ENCODE assay signal across 8 cellular contexts in genomic region chr3:78645628-78646310, GRCh38.
DNase-seq lines count a peak whose midpoint lies in the region; ATAC-seq and TF ChIP-seq lines count a peak whose summit lies in the region.

No MANE protein-coding gene starts in this region.

- no peak overlapping the region for H3K4me2 ChIP-seq in H9 (ENCODE audit: insufficient read depth, insufficient read length, low read length)

- no peak overlapping the region for H3K27ac Mint-ChIP-seq in H9
- H3K27ac Mint-ChIP-seq in activated CD8-positive, alpha-beta memory T cell treated with anti-CD3 and anti-CD28 coated beads, Interleukin-2, amount 10 ng/mL, durations not matched to agents 7 days and 5 days, result no peak overlapping the region

- H3K27me3 Mint-ChIP-seq in H9 (ENCODE audit: low read depth), result no peaks in the 10 kb centered on the region
- no peaks in the 10 kb centered on the region for H3K27me3 Mint-ChIP-seq in activated CD8-positive, alpha-beta memory T cell treated with anti-CD3 and anti-CD28 coated beads, Interleukin-2, amount 10 ng/mL, durations not matched to agents 7 days and 5 days

- no peak overlapping the region for H3K9ac ChIP-seq in H9 (ENCODE audit: extremely low read depth, insufficient read length, low read length)

- CTCF ChIA-PET in activated CD8-positive, alpha-beta memory T cell treated with anti-CD3 and anti-CD28 coated beads, Interleukin-2, amount 10 ng/mL, durations not matched to agents 7 days and 5 days (lab: Charles Lee), result interaction anchor here (1.0 to 1.4 kb wide), 3 partner anchors 10 to 17 kb away, joined by 3 to 4 read pairs (median 4); no protein-coding TSS in a partner anchor

- H4K91ac ChIP-seq in H9 (ENCODE audit: insufficient read length, low read depth, low read length), result no peak overlapping the region

- TF ChIP-seq EP300 in ovary (IDR thresholded peaks at IDR 0.05), result no peak

- H3K9me3 ChIP-seq in H9 (ENCODE audit: control insufficient read depth, low read depth, low read length), result no peaks in the 10 kb centered on the region
- H3K9me3 ChIP-seq in ovary, result no peaks in the 10 kb centered on the region

- H3K9me3 Mint-ChIP-seq in H9, result no peaks in the 10 kb centered on the region
- peaks cover 2% of the 10 kb centered on the region for H3K9me3 Mint-ChIP-seq in activated CD8-positive, alpha-beta memory T cell treated with anti-CD3 and anti-CD28 coated beads, Interleukin-2, amount 10 ng/mL, durations not matched to agents 7 days and 5 days (ENCODE audit: low read depth)

- no peak overlapping the region for H2BK15ac ChIP-seq in H9 (ENCODE audit: low read depth, low read length)

- H3K27me3 ChIP-seq in H9 (ENCODE audit: insufficient read depth, low read length) (no peaks in the 10 kb centered on the region), ovary (no peaks in the 10 kb centered on the region)

- no peak overlapping the region for H2AFZ ChIP-seq in H9 (ENCODE audit: low read length)

- H3K4me1 Mint-ChIP-seq in H9, result peaks cover 36 to 50% of the 10 kb centered on the region in 2 experiments
- no peaks in the 10 kb centered on the region for H3K4me1 Mint-ChIP-seq in activated CD8-positive, alpha-beta memory T cell treated with anti-CD3 and anti-CD28 coated beads, Interleukin-2, amount 10 ng/mL, durations not matched to agents 7 days and 5 days

- no peak overlapping the region for H3K56ac ChIP-seq in H9 (ENCODE audit: insufficient read length, low read depth, low read length)

- TF ChIP-seq CTCF in H9 (conservative IDR thresholded peaks at IDR 0.05), result peak; percentile 95
- peak; percentile 86 for TF ChIP-seq CTCF in LNCAP (IDR thresholded peaks at IDR 0.05)
- peak; percentile 86 for TF ChIP-seq CTCF in fibroblast of pulmonary artery (IDR thresholded peaks at IDR 0.05; ENCODE audit: low read length, missing control alignments)
- peak; percentile 46 to 67 (median 64) for TF ChIP-seq CTCF in ovary (IDR thresholded peaks at IDR 0.05)

- no peak for ATAC-seq in activated CD8-positive, alpha-beta memory T cell treated with anti-CD3 and anti-CD28 coated beads, Interleukin-2, amount 10 ng/mL, durations not matched to agents 7 days and 5 days

- H3K4ac ChIP-seq in H9 (ENCODE audit: low read depth, low read length), result no peak overlapping the region

- intact Hi-C loops in ovary (cut with DNase I), result no loop called here

- H3K4me3 ChIP-seq in fibroblast of pulmonary artery (replicated peaks; ENCODE audit: low read depth, low read length) (no peak overlapping the region), ovary (no peak overlapping the region)

- no peaks in the 10 kb centered on the region for H3K36me3 ChIP-seq in ovary

- no peaks in the 10 kb centered on the region for H3K79me2 ChIP-seq in H9 (ENCODE audit: insufficient read depth, low read length)

- TF ChIP-seq POLR2A in ovary (IDR thresholded peaks at IDR 0.05), result no peak

- H3K23me2 ChIP-seq in H9 (ENCODE audit: insufficient read length, low read depth, low read length, poor library complexity, severe bottlenecking), result no peaks in the 10 kb centered on the region

- no peak overlapping the region for H4K8ac ChIP-seq in H9 (replicated peaks; ENCODE audit: insufficient read length, low read depth, low read length)

- H2BK12ac ChIP-seq in H9 (ENCODE audit: insufficient read length, low read depth, low read length), result no peak overlapping the region

- H4K5ac ChIP-seq in H9 (ENCODE audit: insufficient read length, low read depth, low read length), result no peak overlapping the region

- no peaks in the 10 kb centered on the region; a peak in 1 of 7 replicates for H3K36me3 Mint-ChIP-seq in H9 (ENCODE audit: insufficient read depth in 1 of 3, low read depth in 3 of 3)
- no peaks in the 10 kb centered on the region for H3K36me3 Mint-ChIP-seq in activated CD8-positive, alpha-beta memory T cell treated with anti-CD3 and anti-CD28 coated beads, Interleukin-2, amount 10 ng/mL, durations not matched to agents 7 days and 5 days

- H3K27ac ChIP-seq in H9 (ENCODE audit: insufficient read length, low read depth, low read length) (no peak overlapping the region), ovary (no peak overlapping the region)

- no peak overlapping the region for H3K23ac ChIP-seq in H9 (ENCODE audit: insufficient read length, low read depth, low read length)

- no peak overlapping the region for H2BK120ac ChIP-seq in H9 (ENCODE audit: low read depth, low read length, poor library complexity, severe bottlenecking)

- H3K4me1 ChIP-seq in H9 (ENCODE audit: insufficient read depth, low read length) (peaks cover 11% of the 10 kb centered on the region; the same call in 1 of the 2 replicates), ovary (ENCODE audit: insufficient read depth) (no peaks in the 10 kb centered on the region)

- WGBS in H9 (ENCODE audit: extremely low coverage, insufficient read length, low lambda C conversion rate), result no CpG with 5 or more reads among the region's 4 CpGs
- WGBS in ovary, 3 donors, result 49 to 54% (median 50%) methylated on average over 4 of the region's 4 CpGs

- H3K4me3 Mint-ChIP-seq in H9, result no peak overlapping the region
- no peak overlapping the region for H3K4me3 Mint-ChIP-seq in activated CD8-positive, alpha-beta memory T cell treated with anti-CD3 and anti-CD28 coated beads, Interleukin-2, amount 10 ng/mL, durations not matched to agents 7 days and 5 days

- no peak overlapping the region for H2AK5ac ChIP-seq in H9 (ENCODE audit: insufficient read length, low read length)

- H2BK20ac ChIP-seq in H9 (ENCODE audit: low read depth, low read length, poor library complexity, severe bottlenecking), result no peak overlapping the region

- H3K18ac ChIP-seq in H9 (ENCODE audit: insufficient read length, low read depth, low read length), result no peak overlapping the region

- no peaks in the 10 kb centered on the region for H4K20me1 ChIP-seq in H9 (ENCODE audit: control insufficient read depth, insufficient read depth, insufficient read length)

- H3K79me1 ChIP-seq in H9 (ENCODE audit: insufficient read depth, low read depth, low read length, poor library complexity, severe bottlenecking), result no peaks in the 10 kb centered on the region

- no peak overlapping the region for H3T11ph ChIP-seq in H9 (ENCODE audit: low read length)

- no peak overlapping the region for H2BK5ac ChIP-seq in H9 (ENCODE audit: insufficient read length, low read length)

- H3K14ac ChIP-seq in H9 (ENCODE audit: insufficient read depth, low read length), result no peak overlapping the region

- DNase-seq in SIG-M5 treated with dmso at 0.1 percent for 504 hours (lab: John Stamatoyannopoulos, UW; ENCODE audit: unreplicated experiment) (peak; percentile 64), SIG-M5 (lab: John Stamatoyannopoulos, UW) (no peak), H9 (no peak), SK-N-DZ (ENCODE audit: low spot score) (peak; percentile 69), fibroblast of pulmonary artery (ENCODE audit: low read depth) (peak; percentile 88), ovary (no peak)
- no peak for DNase-seq in activated CD8-positive, alpha-beta memory T cell treated with anti-CD3 and anti-CD28 coated beads, Interleukin-2, amount 10 ng/mL, durations not matched to agents 7 days and 5 days

Comparison
In these comparisons a context has a peak if more than half of its experiments do, and no peak if none do; other contexts are left out.
1. DNase-seq: peak in SIG-M5 treated with dmso at 0.1 percent for 504 hours (single experiment), SK-N-DZ (single experiment) and fibroblast of pulmonary artery (single experiment); none in SIG-M5 (single experiment), H9 (single experiment), ovary (0 of 5) and activated CD8-positive, alpha-beta memory T cell treated with anti-CD3 and anti-CD28 coated beads, Interleukin-2, amount 10 ng/mL, durations not matched to agents 7 days and 5 days (single experiment).
2. Peak in every context shown above with its lines, with median percentiles within 50 percentile points of each other: CTCF ChIP-seq.